1 cellular context compared by ENCODE assay signal in genomic region chr1:21269461-21270085, GRCh38.
TF ChIP-seq lines count a peak whose summit lies in the region.

No MANE protein-coding gene starts in this region.

TF ChIP-seq in liver, 16 proteins besides CTCF, POLR2A, EP300 and RAD21 (continued from another document):
- TF ChIP-seq REST (IDR thresholded peaks at IDR 0.05) (peak; percentile 33), TAF1 (conservative IDR thresholded peaks at IDR 0.05) (no peak), HNF4G (IDR thresholded peaks at IDR 0.05) (peak; percentile 81)
